ENCODE assay signal across 8 cellular contexts in genomic region chr19:52527134-52527953, GRCh38. TPM values are rescaled to one million over a fixed set of nuclear protein-coding genes. Genes with fewer than 3 reads are reported as not detected.
DNase-seq lines count a peak whose midpoint lies in the region; ATAC-seq and TF ChIP-seq lines count a peak whose summit lies in the region.

TSS of gene ZNF808 (plus strand) at chr19:52527668. CDS start at chr19:52543285, 15,617 bp downstream.

- H3K36me3 Mint-ChIP-seq in activated naive CD8-positive, alpha-beta T cell: peaks cover 10% of the 10 kb centered on the region
- H3K36me3 Mint-ChIP-seq in glutamatergic neuron (ENCODE audit: unreplicated experiment) (peaks cover 11% of the 10 kb centered on the region), osteocyte (ENCODE audit: unreplicated experiment) (peaks cover 10% of the 10 kb centered on the region)

- H3K4me1 ChIP-seq in thoracic aorta (ENCODE audit: control insufficient read depth in 1 of 2, low read depth in 2 of 2): peaks cover 7 to 9% of the 10 kb centered on the region in 2 donors

- H3K4me1 Mint-ChIP-seq in activated naive CD8-positive, alpha-beta T cell (ENCODE audit: low read depth): peaks cover 24% of the 10 kb centered on the region
- H3K4me1 Mint-ChIP-seq in glutamatergic neuron (ENCODE audit: low read depth, unreplicated experiment) (no peaks in the 10 kb centered on the region), osteocyte (ENCODE audit: unreplicated experiment) (peaks cover 15% of the 10 kb centered on the region)

- peak within 1 kb of the TSS; percentile 97 for H3K27ac Mint-ChIP-seq in activated naive CD8-positive, alpha-beta T cell
- H3K27ac Mint-ChIP-seq in glutamatergic neuron (ENCODE audit: unreplicated experiment) (peak within 1 kb of the TSS; percentile 91), osteocyte (ENCODE audit: unreplicated experiment) (peak within 1 kb of the TSS; percentile 97)

- H3K27ac ChIP-seq in thoracic aorta: peak within 1 kb of the TSS; percentile 89 to 96

- H3K4me3 ChIP-seq in GM08714 (ENCODE audit: low read length) (peak within 1 kb of the TSS; percentile 75), HFF-Myc (replicated peaks; ENCODE audit: low read depth, low read length) (peak within 1 kb of the TSS; percentile 68), thoracic aorta (peak within 1 kb of the TSS; percentile 84)

- H3K4me3 Mint-ChIP-seq in activated naive CD8-positive, alpha-beta T cell: peak within 1 kb of the TSS; percentile 97
- H3K4me3 Mint-ChIP-seq in glutamatergic neuron (ENCODE audit: unreplicated experiment) (peak within 1 kb of the TSS; percentile 98), osteocyte (ENCODE audit: unreplicated experiment) (peak within 1 kb of the TSS; percentile 95)

- no peaks in the 10 kb centered on the region for H3K9me3 ChIP-seq in thoracic aorta

- peak; percentile 96 for ATAC-seq in thoracic aorta (ENCODE audit: insufficient number of reproducible peaks, low FRiP score, low read depth)

- H3K36me3 ChIP-seq in thoracic aorta: no peaks in the 10 kb centered on the region

- peaks cover under 1% of the 10 kb centered on the region for H3K9me3 Mint-ChIP-seq in activated naive CD8-positive, alpha-beta T cell (ENCODE audit: low read depth)
- H3K9me3 Mint-ChIP-seq in glutamatergic neuron (ENCODE audit: unreplicated experiment) (peaks cover 6% of the 10 kb centered on the region), osteocyte (ENCODE audit: unreplicated experiment) (peaks cover under 1% of the 10 kb centered on the region)

- H3K27me3 Mint-ChIP-seq in activated naive CD8-positive, alpha-beta T cell: no peaks in the 10 kb centered on the region
- peaks cover 4% of the 10 kb centered on the region for H3K27me3 Mint-ChIP-seq in glutamatergic neuron (ENCODE audit: unreplicated experiment)
- no peaks in the 10 kb centered on the region for H3K27me3 Mint-ChIP-seq in osteocyte (ENCODE audit: unreplicated experiment)

- TF ChIP-seq CTCF in HFF-Myc (IDR thresholded peaks at IDR 0.05; ENCODE audit: low read depth, low read length, missing control alignments) (peak; percentile 49), glutamatergic neuron (IDR thresholded peaks at IDR 0.05; ENCODE audit: partially characterized antibody, unreplicated experiment) (peak; percentile 85), osteocyte (IDR thresholded peaks at IDR 0.05) (peak; percentile 64), thoracic aorta (IDR thresholded peaks at IDR 0.05) (peak; percentile 74)

- H3K27me3 ChIP-seq in thoracic aorta (replicated peaks; ENCODE audit: insufficient read depth): no peaks in the 10 kb centered on the region

- DNase-seq in HFF-Myc (ENCODE audit: extremely low read depth, low read depth) (peak; percentile 47), MV-4-11 (lab: John Stamatoyannopoulos, UW) (peak; percentile 95), SKM-1 (lab: John Stamatoyannopoulos, UW; ENCODE audit: unreplicated experiment) (peak; percentile 80), glutamatergic neuron (peak; percentile 98), osteocyte (ENCODE audit: extremely low spot score, unreplicated experiment) (peak; percentile 96), thoracic aorta (ENCODE audit: low spot score) (peak; percentile 88)

RNA-seq across cellular contexts. Expression of gene ZNF808, which starts in this region (rescaled TPM):
- total RNA-seq in glutamatergic neuron (ENCODE audit: unreplicated experiment) (32.6 TPM), osteocyte (22.8 and 29.2 TPM in 2 replicates), thoracic aorta (10 to 100 TPM; 13.7 to 24.5 TPM)

Comparison
In these comparisons a context has a peak if more than half of its experiments do, and no peak if none do; other contexts are left out.
1. Peak in every context shown above with its lines: DNase-seq, ATAC-seq, H3K4me3 ChIP-seq and H3K27ac ChIP-seq.
2. DNase-seq: peak in every context shown above with its lines; median percentile 98 in glutamatergic neuron; 96 in osteocyte; 95 in MV-4-11; 88 in thoracic aorta; 80 in SKM-1; 47 in HFF-Myc.